Comparison of ENCODE assay signal across 8 cellular contexts in the genomic region with DNA sequence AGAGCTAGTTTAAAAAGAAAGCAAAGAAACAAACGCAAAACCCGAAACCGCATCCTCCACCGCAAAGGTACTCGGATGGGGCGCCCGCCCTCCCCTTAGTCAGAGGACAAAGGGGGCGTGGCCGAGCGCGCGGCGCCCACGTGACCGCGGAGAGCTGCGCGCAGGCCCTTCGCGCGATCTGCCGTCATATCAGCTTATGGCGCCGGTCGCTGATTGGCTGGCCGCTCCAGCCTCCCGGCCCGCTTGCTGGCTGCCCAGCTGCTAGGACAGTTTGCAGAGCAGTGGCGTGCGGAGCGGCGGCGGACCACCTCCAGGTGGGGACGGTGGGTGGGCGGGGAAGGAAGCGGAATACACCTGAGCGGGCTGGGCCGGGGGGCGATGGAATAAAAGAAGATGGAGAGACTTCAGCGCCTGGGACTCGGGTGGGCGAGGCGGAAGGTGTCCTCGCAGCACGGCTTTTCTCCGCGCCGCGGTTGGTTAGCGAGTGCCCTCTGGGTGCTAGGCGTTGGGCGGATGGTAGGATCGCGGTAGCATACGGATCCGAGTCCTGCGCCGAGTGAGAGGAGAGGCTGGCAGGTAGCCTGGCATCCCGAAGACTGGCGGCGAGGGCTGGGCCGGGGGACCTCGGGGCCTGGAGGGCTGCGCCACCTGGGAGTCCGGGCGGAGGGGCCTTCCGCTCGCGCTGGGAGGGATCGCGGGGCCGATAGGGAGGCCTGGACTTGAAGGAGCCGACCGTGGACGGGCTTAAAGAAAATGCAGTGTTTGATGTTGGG. TPM values are rescaled to one million over a fixed set of nuclear protein-coding genes. Genes with fewer than 3 reads are reported as not detected.
DNase-seq lines count a peak whose midpoint lies in the region; ATAC-seq and TF ChIP-seq lines count a peak whose summit lies in the region.

A gene with protein sequence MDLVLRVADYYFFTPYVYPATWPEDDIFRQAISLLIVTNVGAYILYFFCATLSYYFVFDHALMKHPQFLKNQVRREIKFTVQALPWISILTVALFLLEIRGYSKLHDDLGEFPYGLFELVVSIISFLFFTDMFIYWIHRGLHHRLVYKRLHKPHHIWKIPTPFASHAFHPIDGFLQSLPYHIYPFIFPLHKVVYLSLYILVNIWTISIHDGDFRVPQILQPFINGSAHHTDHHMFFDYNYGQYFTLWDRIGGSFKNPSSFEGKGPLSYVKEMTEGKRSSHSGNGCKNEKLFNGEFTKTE (plus strand): TSS at position 269 of the 773 bp plus-strand sequence. CDS start 10,605 bp downstream, outside the sequence.

- TF ChIP-seq CTCF in LNCaP clone FGC (IDR thresholded peaks at IDR 0.05; ENCODE audit: control insufficient read depth, extremely low read depth, insufficient read depth): no peak
- no peak for TF ChIP-seq CTCF in RWPE1 (conservative IDR thresholded peaks at IDR 0.05; ENCODE audit: low read depth)
- TF ChIP-seq CTCF in fibroblast of mammary gland (conservative IDR thresholded peaks at IDR 0.05; ENCODE audit: control insufficient read depth, insufficient read depth, low read depth, low read length): no peak

- peak; percentile 84 to 85 for ATAC-seq in naive thymus-derived CD8-positive, alpha-beta T cell

- H3K36me3 Mint-ChIP-seq in activated T-helper 2 cell treated with anti-CD3 and anti-CD28 coated beads, Interferon-gamma antibody, Interleukin-2, Interleukin-4, amounts not matched to agents 10 μg/mL and 5 μg/mL and 100 μg/mL, durations not matched to agents 14 hours and 24 hours and 36 hours (ENCODE audit: low read depth): peaks cover 22% of the 10 kb centered on the region
- H3K36me3 Mint-ChIP-seq in naive thymus-derived CD8-positive, alpha-beta T cell: peaks cover 0 to 14% (median 0%) of the 10 kb centered on the region in 3 donors

- DNase-seq in Daoy (ENCODE audit: low read depth) (peak; percentile 96), GOT3 (lab: John Stamatoyannopoulos, UW) (peak; percentile 45), LNCaP clone FGC (ENCODE audit: low read depth) (peak; percentile 78), RWPE1 (ENCODE audit: low spot score) (peak; percentile 95), fibroblast of mammary gland (ENCODE audit: low read depth) (peak; percentile 89)
- DNase-seq in activated T-helper 2 cell treated with anti-CD3 and anti-CD28 coated beads, Interferon-gamma antibody, Interleukin-2, Interleukin-4, amounts not matched to agents 10 μg/mL and 5 μg/mL and 100 μg/mL, durations not matched to agents 14 hours and 24 hours and 36 hours (ENCODE audit: low spot score): peak; percentile 92
- DNase-seq in naive thymus-derived CD8-positive, alpha-beta T cell: peak; percentile 93 to 99 (median 96)
- peak; percentile 93 to 97 (median 94) for DNase-seq in stimulated activated naive CD4-positive, alpha-beta T cell (lab: John Stamatoyannopoulos, UW)

- no peaks in the 10 kb centered on the region for H3K9me3 Mint-ChIP-seq in activated T-helper 2 cell treated with anti-CD3 and anti-CD28 coated beads, Interferon-gamma antibody, Interleukin-2, Interleukin-4, amounts not matched to agents 10 μg/mL and 5 μg/mL and 100 μg/mL, durations not matched to agents 14 hours and 24 hours and 36 hours
- no peaks in the 10 kb centered on the region for H3K9me3 Mint-ChIP-seq in naive thymus-derived CD8-positive, alpha-beta T cell

- H3K27ac ChIP-seq in RWPE1: peak within 1 kb of the TSS; percentile 84

- H3K4me1 Mint-ChIP-seq in activated T-helper 2 cell treated with anti-CD3 and anti-CD28 coated beads, Interferon-gamma antibody, Interleukin-2, Interleukin-4, amounts not matched to agents 10 μg/mL and 5 μg/mL and 100 μg/mL, durations not matched to agents 14 hours and 24 hours and 36 hours (ENCODE audit: low read depth): peaks cover 36% of the 10 kb centered on the region
- H3K4me1 Mint-ChIP-seq in naive thymus-derived CD8-positive, alpha-beta T cell: peaks cover 30 to 57% (median 50%) of the 10 kb centered on the region in 4 donors

- peak within 1 kb of the TSS; percentile 87 for H3K27ac Mint-ChIP-seq in activated T-helper 2 cell treated with anti-CD3 and anti-CD28 coated beads, Interferon-gamma antibody, Interleukin-2, Interleukin-4, amounts not matched to agents 10 μg/mL and 5 μg/mL and 100 μg/mL, durations not matched to agents 14 hours and 24 hours and 36 hours
- H3K27ac Mint-ChIP-seq in naive thymus-derived CD8-positive, alpha-beta T cell: peak within 1 kb of the TSS; percentile 98 to 100 (median 100)

- peaks cover 9% of the 10 kb centered on the region for H3K27me3 Mint-ChIP-seq in activated T-helper 2 cell treated with anti-CD3 and anti-CD28 coated beads, Interferon-gamma antibody, Interleukin-2, Interleukin-4, amounts not matched to agents 10 μg/mL and 5 μg/mL and 100 μg/mL, durations not matched to agents 14 hours and 24 hours and 36 hours (ENCODE audit: low read depth)
- H3K27me3 Mint-ChIP-seq in naive thymus-derived CD8-positive, alpha-beta T cell: no peaks in the 10 kb centered on the region

- peak within 1 kb of the TSS; percentile 88 for H3K4me3 Mint-ChIP-seq in activated T-helper 2 cell treated with anti-CD3 and anti-CD28 coated beads, Interferon-gamma antibody, Interleukin-2, Interleukin-4, amounts not matched to agents 10 μg/mL and 5 μg/mL and 100 μg/mL, durations not matched to agents 14 hours and 24 hours and 36 hours (ENCODE audit: low read depth)
- peak within 1 kb of the TSS; percentile 90 to 99 (median 96) for H3K4me3 Mint-ChIP-seq in naive thymus-derived CD8-positive, alpha-beta T cell

- POLR2A ChIA-PET in RWPE1 (lab: Yijun Ruan, JAX; ENCODE audit: low non-redundant PET): no interaction called here
- POLR2A ChIA-PET in naive thymus-derived CD8-positive, alpha-beta T cell (lab: Charles Lee): interaction anchor here (0.6 to 2.3 kb wide), 20 partner anchors 10 to 1769 kb away, joined by 3 to 48 read pairs (median 4); partner anchors contain the start of genes HSPA8, SORL1 and SORL1-AS1

- intact Hi-C loops in activated T-helper 2 cell treated with anti-CD3 and anti-CD28 coated beads, Interferon-gamma antibody, Interleukin-2, Interleukin-4, amounts not matched to agents 10 μg/mL and 5 μg/mL and 100 μg/mL, durations not matched to agents 14 hours and 24 hours and 36 hours (cut with micrococcal nuclease): loop anchor here (2.0 to 10.0 kb wide), 4 partner anchors 18 to 1772 kb away; partner anchors contain the start of gene HSPA8

- CTCF ChIA-PET in RWPE1 (lab: Yijun Ruan, JAX): interaction anchor here (0.5 kb wide), 1 partner anchor 51 kb away, joined by 3 read pairs; no protein-coding TSS in a partner anchor

- H3K4me3 ChIP-seq in LNCaP clone FGC (ENCODE audit: low read depth, low read length): peak within 1 kb of the TSS; percentile 72
- H3K4me3 ChIP-seq in fibroblast of mammary gland (ENCODE audit: control insufficient read depth, low read depth, low read length): peak within 1 kb of the TSS; percentile 84

RNA-seq across cellular contexts. Expression of the gene that starts here (rescaled TPM):
- total RNA-seq in Daoy (2014; rRNA removed; shearing (Covaris generic)): 26.5 and 39.3 TPM in 2 replicates
- 23.2 and 28.0 TPM in 2 replicates for total RNA-seq in activated T-helper 2 cell treated with anti-CD3 and anti-CD28 coated beads, Interferon-gamma antibody, Interleukin-2, Interleukin-4, amounts not matched to agents 10 μg/mL and 5 μg/mL and 100 μg/mL, durations not matched to agents 14 hours and 24 hours and 36 hours
- total RNA-seq in naive thymus-derived CD8-positive, alpha-beta T cell: 10 to 100 TPM; 30.4 to 34.8 TPM
- polyA plus RNA-seq in naive thymus-derived CD8-positive, alpha-beta T cell: 10 to 100 TPM in 2 of 3 donors, 1 to 10 TPM in 1; 8.7 to 12.7 (median 10.7) TPM

Comparison
In these comparisons a context has a peak if more than half of its experiments do, and no peak if none do; other contexts are left out.
1. Peak in every context shown above with its lines: DNase-seq, ATAC-seq, H3K4me3 ChIP-seq and H3K27ac ChIP-seq.
2. DNase-seq: peak in every context shown above with its lines; median percentile 96 in Daoy; 96 in naive thymus-derived CD8-positive, alpha-beta T cell; 95 in RWPE1; 94 in stimulated activated naive CD4-positive, alpha-beta T cell; 92 in activated T-helper 2 cell treated with anti-CD3 and anti-CD28 coated beads, Interferon-gamma antibody, Interleukin-2, Interleukin-4, amounts not matched to agents 10 μg/mL and 5 μg/mL and 100 μg/mL, durations not matched to agents 14 hours and 24 hours and 36 hours; 89 in fibroblast of mammary gland; 78 in LNCaP clone FGC; 45 in GOT3.